ENCODE assay signal across 8 cellular contexts in the genomic region with DNA sequence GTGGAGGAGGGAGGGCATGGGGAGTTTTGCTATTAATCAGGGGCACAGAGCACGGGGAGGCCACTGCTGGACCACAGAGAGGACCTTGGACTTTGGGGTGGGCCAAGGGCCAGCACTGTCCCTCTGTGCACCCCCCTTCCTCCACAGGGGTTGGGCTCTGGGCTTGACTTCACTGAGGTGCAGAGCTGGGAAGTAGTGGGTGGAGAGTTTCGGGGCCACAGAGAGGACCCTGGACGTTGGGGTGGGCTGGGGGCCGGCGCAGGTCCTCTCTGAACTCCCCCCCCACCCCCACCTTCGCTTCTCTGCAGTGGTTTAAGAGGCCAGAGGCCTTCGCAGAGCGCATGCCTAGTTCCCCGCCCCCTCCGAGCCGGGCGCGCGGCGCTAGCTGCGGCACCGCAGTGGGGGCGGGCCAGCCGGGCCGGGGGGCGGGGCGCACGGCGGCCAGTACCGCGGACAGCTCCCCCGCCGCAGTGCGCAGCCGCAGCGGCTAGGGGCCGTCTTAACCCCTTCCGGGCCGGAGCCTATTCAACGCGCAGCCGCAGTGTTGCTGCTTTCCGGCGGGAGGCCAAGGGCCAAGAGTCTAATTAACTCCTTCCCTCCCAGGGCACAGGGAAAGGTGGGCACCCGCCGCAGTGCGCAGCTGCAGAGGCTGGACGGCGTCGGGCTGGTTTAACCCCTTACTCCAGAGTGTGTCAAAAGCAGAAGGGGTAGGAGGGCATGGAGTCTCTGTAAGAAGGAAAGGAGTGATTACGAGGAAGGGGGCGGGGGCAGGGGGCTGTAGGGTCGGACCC. TPM values are rescaled to one million over a fixed set of nuclear protein-coding genes. Genes with fewer than 3 reads are reported as not detected.
A peak's percentile ranks its signal among the peaks of the same experiment; 100 is the strongest.
DNase-seq lines count a peak whose midpoint lies in the region; ATAC-seq and TF ChIP-seq lines count a peak whose summit lies in the region.

No MANE protein-coding gene starts in this region.

- H3K36me3 Mint-ChIP-seq in Calu3 (ENCODE audit: insufficient read depth, unreplicated experiment) = peaks cover 36% of the 10 kb centered on the region

- H3K27me3 Mint-ChIP-seq in Calu3 (ENCODE audit: unreplicated experiment) = peaks cover 40% of the 10 kb centered on the region

- H3K9me3 Mint-ChIP-seq in Calu3 (ENCODE audit: low read depth, unreplicated experiment) = peaks cover 5% of the 10 kb centered on the region

- BruUV-seq in Calu3 (replicated peaks; lab: Mats Ljungman, UMichigan) = no TSS peak

- no peak for ATAC-seq in HG03520 (IDR thresholded peaks at IDR 0.05; ENCODE audit: unreplicated experiment)

- H3K27ac Mint-ChIP-seq in Calu3 (ENCODE audit: unreplicated experiment) = no peak overlapping the region

- no peak for TF ChIP-seq CTCF in Calu3 (IDR thresholded peaks at IDR 0.05; ENCODE audit: unreplicated experiment)

- DNase-seq in Calu3 = peak; percentile 89
- DNase-seq in LoVo (ENCODE audit: low spot score) = peak; percentile 70
- peak; percentile 36 to 60 for DNase-seq in activated T-helper 1 cell treated with anti-CD3 and anti-CD28 coated beads, Interleukin-2, amount 50 U/mL, for 16 hours (ENCODE audit: low read depth in 1 of 2, low spot score in 1 of 2)
- peak; percentile 68 for DNase-seq in globus pallidus (ENCODE audit: low spot score)
- DNase-seq in pons (ENCODE audit: low spot score) = peak; percentile 56
- no peak for DNase-seq in ureter (ENCODE audit: low spot score)

- H3K4me3 Mint-ChIP-seq in Calu3 (ENCODE audit: low read depth, unreplicated experiment) = no peak overlapping the region

- CTCF ChIA-PET in Calu3 (lab: Charles Lee) = interaction anchor here (0.5 to 0.7 kb wide), 5 partner anchors 14 to 409 kb away, joined by 3 to 4 read pairs (median 3); no protein-coding TSS in a partner anchor

- H3K4me1 Mint-ChIP-seq in Calu3 (ENCODE audit: low read depth, unreplicated experiment) = peaks cover 27% of the 10 kb centered on the region

- intact Hi-C loops in Calu3 (cut with micrococcal nuclease; ENCODE audit: unreplicated experiment) = no loop called here

TF ChIP-seq in PFSK-1, 5 proteins besides CTCF, POLR2A, EP300 and RAD21:
- TF ChIP-seq, protein P1, sequence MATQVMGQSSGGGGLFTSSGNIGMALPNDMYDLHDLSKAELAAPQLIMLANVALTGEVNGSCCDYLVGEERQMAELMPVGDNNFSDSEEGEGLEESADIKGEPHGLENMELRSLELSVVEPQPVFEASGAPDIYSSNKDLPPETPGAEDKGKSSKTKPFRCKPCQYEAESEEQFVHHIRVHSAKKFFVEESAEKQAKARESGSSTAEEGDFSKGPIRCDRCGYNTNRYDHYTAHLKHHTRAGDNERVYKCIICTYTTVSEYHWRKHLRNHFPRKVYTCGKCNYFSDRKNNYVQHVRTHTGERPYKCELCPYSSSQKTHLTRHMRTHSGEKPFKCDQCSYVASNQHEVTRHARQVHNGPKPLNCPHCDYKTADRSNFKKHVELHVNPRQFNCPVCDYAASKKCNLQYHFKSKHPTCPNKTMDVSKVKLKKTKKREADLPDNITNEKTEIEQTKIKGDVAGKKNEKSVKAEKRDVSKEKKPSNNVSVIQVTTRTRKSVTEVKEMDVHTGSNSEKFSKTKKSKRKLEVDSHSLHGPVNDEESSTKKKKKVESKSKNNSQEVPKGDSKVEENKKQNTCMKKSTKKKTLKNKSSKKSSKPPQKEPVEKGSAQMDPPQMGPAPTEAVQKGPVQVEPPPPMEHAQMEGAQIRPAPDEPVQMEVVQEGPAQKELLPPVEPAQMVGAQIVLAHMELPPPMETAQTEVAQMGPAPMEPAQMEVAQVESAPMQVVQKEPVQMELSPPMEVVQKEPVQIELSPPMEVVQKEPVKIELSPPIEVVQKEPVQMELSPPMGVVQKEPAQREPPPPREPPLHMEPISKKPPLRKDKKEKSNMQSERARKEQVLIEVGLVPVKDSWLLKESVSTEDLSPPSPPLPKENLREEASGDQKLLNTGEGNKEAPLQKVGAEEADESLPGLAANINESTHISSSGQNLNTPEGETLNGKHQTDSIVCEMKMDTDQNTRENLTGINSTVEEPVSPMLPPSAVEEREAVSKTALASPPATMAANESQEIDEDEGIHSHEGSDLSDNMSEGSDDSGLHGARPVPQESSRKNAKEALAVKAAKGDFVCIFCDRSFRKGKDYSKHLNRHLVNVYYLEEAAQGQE (IDR thresholded peaks at IDR 0.05; ENCODE audit: insufficient read depth in 1 of 2, low read depth in 2 of 2, low read length in 2 of 2) = peak; percentile 96 to 99
- no peak for TF ChIP-seq SIN3A (IDR thresholded peaks at IDR 0.05; ENCODE audit: borderline replicate concordance, insufficient read depth, low read length)
- no peak for TF ChIP-seq TAF1 (IDR thresholded peaks at IDR 0.05; ENCODE audit: borderline replicate concordance, insufficient read depth, low read length)
- no peak for TF ChIP-seq POLR2AphosphoS5 (IDR thresholded peaks at IDR 0.05; ENCODE audit: low read depth, low read length)
- TF ChIP-seq FOXP2 (optimal IDR thresholded peaks at IDR 0.05; ENCODE audit: borderline replicate concordance, extremely low read depth, extremely low read length, insufficient read depth) = peak; percentile 69

RNA-seq across cellular contexts. Expression of a gene that starts 3.7 kb away (rescaled TPM):
- total RNA-seq in Calu3 (2022) = 5.3 and 6.8 TPM in 2 replicates
- polyA plus RNA-seq in PFSK-1 (2012; ENCODE audit: insufficient read length, low read depth) = 2.4 TPM
- 22.4 TPM for total RNA-seq in ureter

RNA-seq across cellular contexts. Expression of a gene that starts 39.9 kb away (rescaled TPM):
- total RNA-seq in Calu3 (2022) = 1.9 and 3.6 TPM in 2 replicates
- polyA plus RNA-seq in PFSK-1 (2012; ENCODE audit: insufficient read length, low read depth) = 0.39 TPM
- total RNA-seq in ureter = 1.1 TPM

RNA-seq across cellular contexts. Expression of a gene that starts 50.8 kb away (rescaled TPM):
- total RNA-seq in Calu3 (2022) (72.7 and 77.5 TPM in 2 replicates), ureter (64.5 TPM)
- 90.5 TPM for polyA plus RNA-seq in PFSK-1 (2012; ENCODE audit: insufficient read length, low read depth)

RNA-seq across cellular contexts. Expression of a gene that starts 58.6 kb away (rescaled TPM):
- total RNA-seq in Calu3 (2022) (67.1 and 81.9 TPM in 2 replicates), ureter (17.0 TPM)
- 77.0 TPM for polyA plus RNA-seq in PFSK-1 (2012; ENCODE audit: insufficient read length, low read depth)
